In the genomic region with DNA sequence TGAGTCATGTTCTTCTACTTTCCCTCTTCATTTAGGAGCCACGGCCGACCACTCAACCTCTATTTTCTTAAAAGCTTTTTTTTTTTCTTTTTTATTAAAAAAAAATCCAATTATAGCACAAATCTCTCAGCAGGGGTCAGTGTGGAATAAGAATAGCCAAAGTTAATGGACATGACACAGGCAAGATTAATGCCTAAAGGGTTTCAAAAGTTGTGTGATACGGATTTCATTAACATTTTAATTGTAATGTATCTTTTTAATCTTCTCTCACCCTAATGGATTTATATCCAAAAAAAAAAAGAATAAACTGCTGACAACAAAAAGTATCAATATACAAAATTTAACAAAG, we compare ENCODE assay signal across 2 cellular contexts.
TF ChIP-seq lines count a peak whose summit lies in the region.

No MANE protein-coding gene starts in this region.

TF ChIP-seq in A549, 52 proteins besides CTCF, POLR2A, EP300 and RAD21 (continued from another document):
- TF ChIP-seq TFCP2L1 (CRISPR knock-in tag; IDR thresholded peaks at IDR 0.05) = no peak
- TF ChIP-seq HEYL (CRISPR knock-in tag; IDR thresholded peaks at IDR 0.05) = no peak
- TF ChIP-seq E2F6 (IDR thresholded peaks at IDR 0.05; ENCODE audit: borderline replicate concordance, low read depth) = no peak
- TF ChIP-seq CBX8 (IDR thresholded peaks at IDR 0.05) = no peak
- TF ChIP-seq HOXB5 (CRISPR knock-in tag; IDR thresholded peaks at IDR 0.05) = peak; percentile 63; the same call in 1 of the 2 replicates
- TF ChIP-seq, protein P1, sequence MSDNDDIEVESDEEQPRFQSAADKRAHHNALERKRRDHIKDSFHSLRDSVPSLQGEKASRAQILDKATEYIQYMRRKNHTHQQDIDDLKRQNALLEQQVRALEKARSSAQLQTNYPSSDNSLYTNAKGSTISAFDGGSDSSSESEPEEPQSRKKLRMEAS (IDR thresholded peaks at IDR 0.05) = no peak
- peak; percentile 53 for TF ChIP-seq SMC3 (IDR thresholded peaks at IDR 0.05)
- TF ChIP-seq CEBPB (IDR thresholded peaks at IDR 0.05) = no peak

TF ChIP-seq in SK-N-SH, 30 proteins besides CTCF, POLR2A, EP300 and RAD21 (continued from another document):
- TF ChIP-seq PBX3 (IDR thresholded peaks at IDR 0.05) = peak; percentile 56
- TF ChIP-seq NRF1 (IDR thresholded peaks at IDR 0.05; ENCODE audit: low read depth, low read length) = no peak
- no peak for TF ChIP-seq FOXM1 (IDR thresholded peaks at IDR 0.05; ENCODE audit: low read depth)
- TF ChIP-seq, protein P2, sequence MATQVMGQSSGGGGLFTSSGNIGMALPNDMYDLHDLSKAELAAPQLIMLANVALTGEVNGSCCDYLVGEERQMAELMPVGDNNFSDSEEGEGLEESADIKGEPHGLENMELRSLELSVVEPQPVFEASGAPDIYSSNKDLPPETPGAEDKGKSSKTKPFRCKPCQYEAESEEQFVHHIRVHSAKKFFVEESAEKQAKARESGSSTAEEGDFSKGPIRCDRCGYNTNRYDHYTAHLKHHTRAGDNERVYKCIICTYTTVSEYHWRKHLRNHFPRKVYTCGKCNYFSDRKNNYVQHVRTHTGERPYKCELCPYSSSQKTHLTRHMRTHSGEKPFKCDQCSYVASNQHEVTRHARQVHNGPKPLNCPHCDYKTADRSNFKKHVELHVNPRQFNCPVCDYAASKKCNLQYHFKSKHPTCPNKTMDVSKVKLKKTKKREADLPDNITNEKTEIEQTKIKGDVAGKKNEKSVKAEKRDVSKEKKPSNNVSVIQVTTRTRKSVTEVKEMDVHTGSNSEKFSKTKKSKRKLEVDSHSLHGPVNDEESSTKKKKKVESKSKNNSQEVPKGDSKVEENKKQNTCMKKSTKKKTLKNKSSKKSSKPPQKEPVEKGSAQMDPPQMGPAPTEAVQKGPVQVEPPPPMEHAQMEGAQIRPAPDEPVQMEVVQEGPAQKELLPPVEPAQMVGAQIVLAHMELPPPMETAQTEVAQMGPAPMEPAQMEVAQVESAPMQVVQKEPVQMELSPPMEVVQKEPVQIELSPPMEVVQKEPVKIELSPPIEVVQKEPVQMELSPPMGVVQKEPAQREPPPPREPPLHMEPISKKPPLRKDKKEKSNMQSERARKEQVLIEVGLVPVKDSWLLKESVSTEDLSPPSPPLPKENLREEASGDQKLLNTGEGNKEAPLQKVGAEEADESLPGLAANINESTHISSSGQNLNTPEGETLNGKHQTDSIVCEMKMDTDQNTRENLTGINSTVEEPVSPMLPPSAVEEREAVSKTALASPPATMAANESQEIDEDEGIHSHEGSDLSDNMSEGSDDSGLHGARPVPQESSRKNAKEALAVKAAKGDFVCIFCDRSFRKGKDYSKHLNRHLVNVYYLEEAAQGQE (IDR thresholded peaks at IDR 0.05; ENCODE audit: low read depth, low read length) = no peak
- no peak for TF ChIP-seq EZH2phosphoT487 (IDR thresholded peaks at IDR 0.05; ENCODE audit: borderline replicate concordance, low read depth)
- peak; percentile 40; the same call in 1 of the 2 replicates for TF ChIP-seq SMC3 (IDR thresholded peaks at IDR 0.05; ENCODE audit: low read depth, low read length)
- TF ChIP-seq USF1 (IDR thresholded peaks at IDR 0.05; ENCODE audit: borderline replicate concordance, low read depth) = no peak
- no peak for TF ChIP-seq FOXJ3 (CRISPR knock-in tag; IDR thresholded peaks at IDR 0.05)
- TF ChIP-seq CHD2 (IDR thresholded peaks at IDR 0.05; ENCODE audit: low read length, partially characterized antibody) = no peak
TF ChIP-seq in SK-N-SH: peak in this region for 2.
